ENCODE assay signal across 1 cellular context in genomic region chr1:173868266-173869107, GRCh38.
TF ChIP-seq lines count a peak whose summit lies in the region.

Gene ZBTB37, plus strand, starts transcription at chr1:173868380. Its CDS starts 1,846 bp downstream, at chr1:173870226.

TF ChIP-seq in SK-N-SH, 30 proteins besides CTCF, POLR2A, EP300 and RAD21 (continued from another document):
- TF ChIP-seq JUND (IDR thresholded peaks at IDR 0.05) (no peak), MXI1 (IDR thresholded peaks at IDR 0.05; ENCODE audit: low read depth, low read length) (peak; percentile 28; the same call in 1 of the 2 replicates), TCF12 (IDR thresholded peaks at IDR 0.05) (peak; percentile 30; the same call in 1 of the 2 replicates), USF1 (IDR thresholded peaks at IDR 0.05; ENCODE audit: borderline replicate concordance, low read depth) (no peak)
